In genomic region chr16:49261930-49262329, GRCh38 we compare ENCODE assay signal across 7 cellular contexts.
"Had no signal": no experiment of that assay in that cellular context is flagged by ENCODE, and none has a peak within 500 bp of the region (broad histone marks: within the 10 kb centered on the region; RNA-seq: fewer than 3 reads in every experiment).

No MANE protein-coding gene starts in this region.

- DNase-seq: GDM1, GF-D8 had no signal

- FAIRE-seq: G401.6, GM12891, GM12892, GM18507, GM19239 had no signal
